8 cellular contexts compared by ENCODE assay signal in the genomic region with DNA sequence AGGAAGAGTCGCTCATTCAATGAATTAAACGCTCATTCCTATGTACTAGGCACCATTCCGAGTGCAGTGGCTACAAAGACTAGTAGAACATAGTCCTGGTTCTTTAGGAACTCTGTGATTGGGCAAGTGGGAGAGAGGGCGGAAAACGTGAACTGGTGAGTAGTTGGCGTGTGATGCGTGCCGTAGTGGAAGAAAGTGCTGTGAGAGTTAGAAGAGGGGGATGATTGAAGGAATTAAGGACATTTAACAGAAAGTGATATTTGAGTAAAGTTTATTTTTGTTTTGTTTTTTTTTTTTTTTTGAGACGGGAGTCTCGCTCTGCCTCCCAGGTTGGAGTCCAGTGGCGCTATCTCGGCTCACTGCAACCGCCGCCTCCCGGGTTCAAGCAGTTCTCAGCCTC. TPM values are rescaled to one million over a fixed set of nuclear protein-coding genes. Genes with fewer than 3 reads are reported as not detected.
A peak's percentile ranks its signal among the peaks of the same experiment; 100 is the strongest.
DNase-seq lines count a peak whose midpoint lies in the region; ATAC-seq and TF ChIP-seq lines count a peak whose summit lies in the region.

No MANE protein-coding gene starts in this region.

- POLR2A ChIA-PET in GM10248 (lab: Yijun Ruan, JAX) = interaction anchor here (1.0 kb wide), 1 partner anchor 10 kb away, joined by 3 read pairs; a partner anchor contains a TSS

- peak; percentile 43 to 55 for ATAC-seq in activated naive CD4-positive, alpha-beta T cell treated with anti-CD3 and anti-CD28 coated beads, Interleukin-2, amount 50 U/mL, for 72 hours
- ATAC-seq in HG02763 (IDR thresholded peaks at IDR 0.05; ENCODE audit: unreplicated experiment) (no peak), GM19324 (IDR thresholded peaks at IDR 0.05; ENCODE audit: low FRiP score, unreplicated experiment) (no peak)

- CTCF ChIA-PET in GM10248 (lab: Yijun Ruan, JAX) = interaction anchor here (0.8 to 1.0 kb wide), 3 partner anchors 8 to 45 kb away, joined by 3 read pairs; a partner anchor contains a TSS

- no peaks in the 10 kb centered on the region for H3K9me3 Mint-ChIP-seq in activated naive CD4-positive, alpha-beta T cell treated with anti-CD3 and anti-CD28 coated beads, Interleukin-2, amount 50 U/mL, for 72 hours

- H3K27me3 ChIP-seq in iPS-15b (ENCODE audit: control insufficient read depth, insufficient read depth, low read length) = peaks cover 7% of the 10 kb centered on the region

- H3K9ac ChIP-seq in iPS-15b (ENCODE audit: low read depth, low read length) = peak overlapping the region; percentile 85

- no peaks in the 10 kb centered on the region for H3K9me3 ChIP-seq in iPS-15b (ENCODE audit: control insufficient read depth, insufficient read depth, low read length)

- H3K4me3 ChIP-seq in iPS-15b (ENCODE audit: low read depth, low read length) = peak overlapping the region; percentile 90

- H3K36me3 Mint-ChIP-seq in activated naive CD4-positive, alpha-beta T cell treated with anti-CD3 and anti-CD28 coated beads, Interleukin-2, amount 50 U/mL, for 72 hours = peaks cover 12 to 27% of the 10 kb centered on the region in 2 donors

- DNase-seq in GM10248 (ENCODE audit: extremely low spot score) (peak; percentile 26), NCI-H69 (lab: John Stamatoyannopoulos, UW) (peak; percentile 37), GM10266 (ENCODE audit: extremely low spot score) (no peak)
- peak in 1 of 2 donors; percentile 33 for DNase-seq in activated naive CD4-positive, alpha-beta T cell treated with anti-CD3 and anti-CD28 coated beads, Interleukin-2, amount 50 U/mL, for 72 hours (ENCODE audit: low spot score in 2 of 2)
- DNase-seq in stimulated activated CD4-positive, alpha-beta T cell treated with anti-CD3 and anti-CD28 coated beads, Interleukin-12 subunit alpha, Interleukin-12 subunit beta, amount 100 ng/mL, for 4 hours = peak; percentile 33

- H3K4me1 ChIP-seq in iPS-15b (ENCODE audit: control insufficient read depth, insufficient read depth, low read length) = no peaks in the 10 kb centered on the region

- no peak for TF ChIP-seq CTCF in GM10248 (IDR thresholded peaks at IDR 0.05; ENCODE audit: control extremely low read depth, extremely low read depth, low read depth, missing control alignments)
- TF ChIP-seq CTCF in GM10266 (IDR thresholded peaks at IDR 0.05; ENCODE audit: control insufficient read depth, insufficient read depth, low read depth, missing control alignments) = no peak

- no peaks in the 10 kb centered on the region for H3K36me3 ChIP-seq in iPS-15b (ENCODE audit: control insufficient read depth, insufficient read depth, low read length)

- H3K27ac Mint-ChIP-seq in activated naive CD4-positive, alpha-beta T cell treated with anti-CD3 and anti-CD28 coated beads, Interleukin-2, amount 50 U/mL, for 72 hours = peak overlapping the region; percentile 72 to 95

RNA-seq across cellular contexts. Expression of a gene that starts 7.9 kb away (rescaled TPM):
- under 1 TPM in 1 of 2 donors, not detected in 1; 0.08 TPM for total RNA-seq in activated naive CD4-positive, alpha-beta T cell treated with anti-CD3 and anti-CD28 coated beads, Interleukin-2, amount 50 U/mL, for 72 hours

RNA-seq across cellular contexts. Expression of a gene that starts 9.8 kb away (rescaled TPM):
- 1 to 10 TPM; 5.1 to 5.6 TPM for total RNA-seq in activated naive CD4-positive, alpha-beta T cell treated with anti-CD3 and anti-CD28 coated beads, Interleukin-2, amount 50 U/mL, for 72 hours

RNA-seq across cellular contexts. Expression of a gene that starts 18.6 kb away (rescaled TPM):
- total RNA-seq in activated naive CD4-positive, alpha-beta T cell treated with anti-CD3 and anti-CD28 coated beads, Interleukin-2, amount 50 U/mL, for 72 hours = 100 to 1,000 TPM; 185 to 202 TPM

RNA-seq across cellular contexts. Expression of a gene that starts 31.1 kb away (rescaled TPM):
- total RNA-seq in activated naive CD4-positive, alpha-beta T cell treated with anti-CD3 and anti-CD28 coated beads, Interleukin-2, amount 50 U/mL, for 72 hours = 10 to 100 TPM; 33.7 to 43.2 TPM

Comparison
In these comparisons a context has a peak if more than half of its experiments do, and no peak if none do; other contexts are left out.
1. ATAC-seq: peak in activated naive CD4-positive, alpha-beta T cell treated with anti-CD3 and anti-CD28 coated beads, Interleukin-2, amount 50 U/mL, for 72 hours (2 of 2); none in HG02763 (single experiment) and GM19324 (single experiment).